In genomic region chr3:127349501-127350171, GRCh38 we compare ENCODE assay signal across 24 cellular contexts.
"Had no signal": no experiment of that assay in that cellular context is flagged by ENCODE, and none has a peak within 500 bp of the region (broad histone marks: within the 10 kb centered on the region; RNA-seq: fewer than 3 reads in every experiment).

No MANE protein-coding gene starts in this region.

- H3K27ac Mint-ChIP-seq: activated CD4-positive, alpha-beta memory T cell treated with anti-CD3 and anti-CD28 coated beads, Interleukin-2, amount 10 ng/mL, durations not matched to agents 7 days and 5 days; activated CD4-positive, alpha-beta T cell treated with anti-CD3 and anti-CD28 coated beads, Interleukin-2, amount 10 ng/mL, durations not matched to agents 7 days and 5 days; activated naive CD4-positive, alpha-beta T cell treated with anti-CD3 and anti-CD28 coated beads, Interleukin-2, amount 50 U/mL, for 24 hours; activated naive CD8-positive, alpha-beta T cell treated with anti-CD3 and anti-CD28 coated beads, Interleukin-2, amount 50 U/mL, for 24 hours; activated T-cell treated with anti-CD3 and anti-CD28 coated beads, Interleukin-2, amount 50 U/mL, for 24 hours; stimulated activated naive B cell treated with anti-CD40 and anti-IgM and Interleukin-4, amounts not matched to agents 10 μg/mL and 1 μg/mL and 100 μg/mL, for 72 hours; WTC11 had no signal

- H3K4me1 ChIP-seq: sigmoid colon, testis, transverse colon had no signal

- H3K4me1 Mint-ChIP-seq: activated CD4-positive, alpha-beta memory T cell treated with anti-CD3 and anti-CD28 coated beads, Interleukin-2, amount 10 ng/mL, durations not matched to agents 7 days and 5 days; activated CD4-positive, alpha-beta T cell treated with anti-CD3 and anti-CD28 coated beads, Interleukin-2, amount 10 ng/mL, durations not matched to agents 7 days and 5 days; activated naive CD4-positive, alpha-beta T cell treated with anti-CD3 and anti-CD28 coated beads, Interleukin-2, amount 50 U/mL, for 24 hours; activated naive CD8-positive, alpha-beta T cell treated with anti-CD3 and anti-CD28 coated beads, Interleukin-2, amount 50 U/mL, for 24 hours; central memory CD8-positive, alpha-beta T cell; naive B cell; stimulated activated naive B cell treated with anti-CD40 and anti-IgM and Interleukin-4, amounts not matched to agents 10 μg/mL and 1 μg/mL and 100 μg/mL, for 72 hours; WTC11 had no signal

- H3K9me3 ChIP-seq: sigmoid colon, testis, transverse colon had no signal

- ATAC-seq: activated naive CD8-positive, alpha-beta T cell treated with anti-CD3 and anti-CD28 coated beads, Interleukin-2, amount 50 U/mL, for 24 hours; left ventricle myocardium superior; stimulated activated naive B cell treated with anti-CD40 and anti-IgM and Interleukin-4, amounts not matched to agents 10 μg/mL and 1 μg/mL and 100 μg/mL, for 72 hours; WTC11 had no signal

- H3K4me3 Mint-ChIP-seq: activated CD4-positive, alpha-beta memory T cell treated with anti-CD3 and anti-CD28 coated beads, Interleukin-2, amount 10 ng/mL, durations not matched to agents 7 days and 5 days; activated CD4-positive, alpha-beta T cell treated with anti-CD3 and anti-CD28 coated beads, Interleukin-2, amount 10 ng/mL, durations not matched to agents 7 days and 5 days; activated naive CD4-positive, alpha-beta T cell treated with anti-CD3 and anti-CD28 coated beads, Interleukin-2, amount 50 U/mL, for 24 hours; activated naive CD8-positive, alpha-beta T cell treated with anti-CD3 and anti-CD28 coated beads, Interleukin-2, amount 50 U/mL, for 24 hours; activated T-cell treated with anti-CD3 and anti-CD28 coated beads, Interleukin-2, amount 50 U/mL, for 24 hours; central memory CD8-positive, alpha-beta T cell; naive B cell; stimulated activated naive B cell treated with anti-CD40 and anti-IgM and Interleukin-4, amounts not matched to agents 10 μg/mL and 1 μg/mL and 100 μg/mL, for 72 hours; WTC11 had no signal

- H3K27ac ChIP-seq: epithelial cell of prostate, sigmoid colon, testis, transverse colon had no signal

- H3K36me3 ChIP-seq: sigmoid colon, transverse colon had no signal

- H3K36me3 Mint-ChIP-seq: activated naive CD4-positive, alpha-beta T cell treated with anti-CD3 and anti-CD28 coated beads, Interleukin-2, amount 50 U/mL, for 24 hours; stimulated activated naive B cell treated with anti-CD40 and anti-IgM and Interleukin-4, amounts not matched to agents 10 μg/mL and 1 μg/mL and 100 μg/mL, for 72 hours had no signal

- H3K27me3 ChIP-seq: testis had no signal

- H3K4me3 ChIP-seq: sigmoid colon, testis, transverse colon had no signal

- H3K27me3 Mint-ChIP-seq: activated CD4-positive, alpha-beta memory T cell treated with anti-CD3 and anti-CD28 coated beads, Interleukin-2, amount 10 ng/mL, durations not matched to agents 7 days and 5 days had no signal

- DNase-seq: activated CD4-positive, alpha-beta memory T cell treated with anti-CD3 and anti-CD28 coated beads, Interleukin-2, amount 10 ng/mL, durations not matched to agents 7 days and 5 days; activated CD4-positive, alpha-beta T cell treated with anti-CD3 and anti-CD28 coated beads for 1 hour; activated CD4-positive, alpha-beta T cell treated with anti-CD3 and anti-CD28 coated beads, Interleukin-2, amount 10 ng/mL, durations not matched to agents 7 days and 5 days; activated CD8-positive, alpha-beta memory T cell treated with anti-CD3 and anti-CD28 coated beads, Interleukin-2, amount 50 U/mL, for 48 hours; activated gamma-delta T cell treated with Interleukin-2 at 50 U/mL for 16 hours; activated naive CD8-positive, alpha-beta T cell treated with anti-CD3 and anti-CD28 coated beads, Interleukin-2, amount 50 U/mL, for 24 hours; activated T-cell treated with anti-CD3 and anti-CD28 coated beads, Interleukin-2, amount 50 U/mL, for 24 hours; dermis blood vessel endothelial cell; effector CD8-positive, alpha-beta T cell; glutamatergic neuron; left ventricle myocardium superior; mammary epithelial cell; naive B cell; sigmoid colon; small intestine; stimulated activated CD4-positive, alpha-beta T cell treated with anti-CD3 and anti-CD28 coated beads, Interleukin-4, amount 100 ng/mL, for 24 hours; stimulated activated naive B cell treated with anti-CD40 and anti-IgM and Interleukin-4, amounts not matched to agents 10 μg/mL and 1 μg/mL and 100 μg/mL, for 72 hours; T-helper 2 cell; testis; transverse colon had no signal

- H3K9me3 Mint-ChIP-seq: activated CD4-positive, alpha-beta memory T cell treated with anti-CD3 and anti-CD28 coated beads, Interleukin-2, amount 10 ng/mL, durations not matched to agents 7 days and 5 days; activated CD4-positive, alpha-beta T cell treated with anti-CD3 and anti-CD28 coated beads, Interleukin-2, amount 10 ng/mL, durations not matched to agents 7 days and 5 days; activated naive CD4-positive, alpha-beta T cell treated with anti-CD3 and anti-CD28 coated beads, Interleukin-2, amount 50 U/mL, for 24 hours; activated naive CD8-positive, alpha-beta T cell treated with anti-CD3 and anti-CD28 coated beads, Interleukin-2, amount 50 U/mL, for 24 hours; activated T-cell treated with anti-CD3 and anti-CD28 coated beads, Interleukin-2, amount 50 U/mL, for 24 hours; central memory CD8-positive, alpha-beta T cell had no signal
